8 cellular contexts compared by ENCODE assay signal in genomic region chr5:150350524-150351344, GRCh38. TPM values are rescaled to one million over a fixed set of nuclear protein-coding genes. Genes with fewer than 3 reads are reported as not detected.
DNase-seq lines count a peak whose midpoint lies in the region; ATAC-seq and TF ChIP-seq lines count a peak whose summit lies in the region.

No MANE protein-coding gene starts in this region.

- ATAC-seq in HG03280 (IDR thresholded peaks at IDR 0.05; ENCODE audit: unreplicated experiment) = peak; percentile 95
- ATAC-seq in omental fat pad (ENCODE audit: low FRiP score) = peak; percentile 63

- TF ChIP-seq POLR2A in uterus (IDR thresholded peaks at IDR 0.05) = no peak

- no peaks in the 10 kb centered on the region for H3K4me1 ChIP-seq in uterus

- TF ChIP-seq CTCF in omental fat pad (IDR thresholded peaks at IDR 0.05) = no peak
- peak; percentile 37 to 71 (median 61) for TF ChIP-seq CTCF in uterus (IDR thresholded peaks at IDR 0.05)

- H3K9me3 ChIP-seq in uterus = no peaks in the 10 kb centered on the region

- DNase-seq in COLO668 (lab: John Stamatoyannopoulos, UW; ENCODE audit: unreplicated experiment) (peak; percentile 9), GM19240 (ENCODE audit: insufficient read length, low spot score) (peak; percentile 73), germinal center (ENCODE audit: low spot score) (peak; percentile 65), omental fat pad (ENCODE audit: low spot score) (peak; percentile 47), uterus (peak; percentile 61 to 67)
- DNase-seq in activated naive CD4-positive, alpha-beta T cell treated with Interleukin-2 at 50 U/mL for 16 hours = peak; percentile 33

- no peak overlapping the region for H3K4me3 ChIP-seq in uterus

- H3K27ac ChIP-seq in uterus = no peak overlapping the region

- H3K36me3 ChIP-seq in uterus = no peaks in the 10 kb centered on the region

- intact Hi-C loops in uterus (cut with DNase I; ENCODE audit: low total_unique reads) = no loop called here

- H3K27me3 ChIP-seq in uterus = no peaks in the 10 kb centered on the region

TF ChIP-seq in PFSK-1, 5 proteins besides CTCF, POLR2A, EP300 and RAD21:
- TF ChIP-seq FOXP2 (optimal IDR thresholded peaks at IDR 0.05; ENCODE audit: borderline replicate concordance, extremely low read depth, extremely low read length, insufficient read depth) (peak; percentile 67), POLR2AphosphoS5 (IDR thresholded peaks at IDR 0.05; ENCODE audit: low read depth, low read length) (no peak), TAF1 (IDR thresholded peaks at IDR 0.05; ENCODE audit: borderline replicate concordance, insufficient read depth, low read length) (no peak)
TF ChIP-seq in PFSK-1: peak in this region for 1.

RNA-seq across cellular contexts. Expression of gene TCOF1, which starts 6.8 kb away (rescaled TPM):
- polyA plus RNA-seq in PFSK-1 (2012; ENCODE audit: insufficient read length, low read depth) = 75.2 TPM
- total RNA-seq in omental fat pad = 10 to 100 TPM; 17.5 to 36.5 (median 20.3) TPM
- 10 to 100 TPM in 3 of 4 donors, 1 to 10 TPM in 1; 9.4 to 40.0 (median 20.1) TPM for total RNA-seq in uterus

RNA-seq across cellular contexts. Expression of gene ARSI, which starts 48.0 kb away (rescaled TPM):
- polyA plus RNA-seq in PFSK-1 (2012; ENCODE audit: insufficient read length, low read depth) = 32.1 TPM
- total RNA-seq in omental fat pad (10 to 100 TPM in 1 of 4 donors, 1 to 10 TPM in 2, under 1 TPM in 1; 0.69 to 43.1 (median 3.6) TPM), uterus (10 to 100 TPM in 1 of 4 donors, 1 to 10 TPM in 3; 4.3 to 15.1 (median 5.7) TPM)

Comparison
In these comparisons a context has a peak if more than half of its experiments do, and no peak if none do; other contexts are left out.
1. DNase-seq: peak in every context shown above with its lines; median percentile 73 in GM19240; 65 in germinal center; 64 in uterus; 47 in omental fat pad; 33 in activated naive CD4-positive, alpha-beta T cell treated with Interleukin-2 at 50 U/mL for 16 hours; 9 in COLO668.
2. CTCF ChIP-seq: peak in uterus (4 of 4); none in omental fat pad (0 of 3).